ENCODE assay signal across 1 cellular context in the genomic region with DNA sequence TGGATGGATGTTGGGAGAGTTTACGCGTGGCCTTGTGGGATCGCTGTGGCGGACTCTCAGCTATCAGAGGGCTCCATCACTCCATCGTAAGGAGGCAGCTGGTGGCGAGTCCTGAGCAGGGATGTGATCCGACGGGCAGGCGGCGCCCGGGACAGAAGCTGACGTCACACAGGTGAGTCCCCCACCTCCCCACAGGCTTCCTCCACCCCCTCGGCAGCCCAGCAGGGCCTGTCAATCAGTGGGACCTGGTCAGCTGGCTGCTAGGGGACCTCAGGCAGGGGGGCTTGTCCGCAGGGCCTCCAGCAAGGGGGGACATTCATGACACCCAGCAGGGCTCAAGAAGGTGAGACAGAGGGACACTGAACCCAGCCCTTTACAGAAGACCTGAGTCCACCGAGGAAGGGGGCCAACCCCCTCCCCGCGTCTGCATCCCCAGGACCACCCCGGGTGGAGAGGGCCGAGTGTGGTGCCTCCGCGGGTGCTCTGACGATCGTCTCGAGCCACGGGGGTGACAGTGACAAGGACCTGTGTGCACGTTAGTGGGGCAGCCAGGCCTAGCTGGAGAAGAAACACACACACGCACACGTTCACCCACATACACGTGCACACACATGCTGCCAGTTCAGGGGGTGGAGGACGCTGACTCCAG.
TF ChIP-seq lines count a peak whose summit lies in the region.

No MANE protein-coding gene starts in this region.

TF ChIP-seq in K562, 482 proteins besides CTCF, POLR2A, EP300 and RAD21:
- TF ChIP-seq, protein P1, sequence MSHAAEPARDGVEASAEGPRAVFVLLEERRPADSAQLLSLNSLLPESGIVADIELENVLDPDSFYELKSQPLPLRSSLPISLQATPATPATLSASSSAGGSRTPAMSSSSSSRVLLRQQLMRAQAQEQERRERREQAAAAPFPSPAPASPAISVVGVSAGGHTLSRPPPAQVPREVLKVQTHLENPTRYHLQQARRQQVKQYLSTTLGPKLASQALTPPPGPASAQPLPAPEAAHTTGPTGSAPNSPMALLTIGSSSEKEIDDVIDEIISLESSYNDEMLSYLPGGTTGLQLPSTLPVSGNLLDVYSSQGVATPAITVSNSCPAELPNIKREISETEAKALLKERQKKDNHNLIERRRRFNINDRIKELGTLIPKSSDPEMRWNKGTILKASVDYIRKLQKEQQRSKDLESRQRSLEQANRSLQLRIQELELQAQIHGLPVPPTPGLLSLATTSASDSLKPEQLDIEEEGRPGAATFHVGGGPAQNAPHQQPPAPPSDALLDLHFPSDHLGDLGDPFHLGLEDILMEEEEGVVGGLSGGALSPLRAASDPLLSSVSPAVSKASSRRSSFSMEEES (CRISPR knock-in tag; IDR thresholded peaks at IDR 0.05), result no peak
- TF ChIP-seq MYC (IDR thresholded peaks at IDR 0.05; ENCODE audit: low read depth, low read length) (no peak), MYC (CRISPR knock-in tag; IDR thresholded peaks at IDR 0.05; ENCODE audit: borderline replicate concordance, low read depth) (no peak), POLR2G (IDR thresholded peaks at IDR 0.05; ENCODE audit: low read depth, low read length) (peak; percentile 43; the same call in 1 of the 2 replicates), CBX8 (IDR thresholded peaks at IDR 0.05; ENCODE audit: borderline replicate concordance, extremely low read depth, low read depth, low read length, poor library complexity, severe bottlenecking) (no peak), TCF7 (IDR thresholded peaks at IDR 0.05; ENCODE audit: borderline replicate concordance) (no peak), CBFB (CRISPR knock-in tag; IDR thresholded peaks at IDR 0.05) (no peak), THRAP3 (IDR thresholded peaks at IDR 0.05; ENCODE audit: borderline replicate concordance) (no peak), TAF15 (IDR thresholded peaks at IDR 0.05; ENCODE audit: low read depth, low read length) (no peak), KAT2B (IDR thresholded peaks at IDR 0.05; ENCODE audit: low read depth, low read length) (no peak), HCFC1 (IDR thresholded peaks at IDR 0.05; ENCODE audit: low read depth, low read length) (no peak), SRSF7 (optimal IDR thresholded peaks at IDR 0.05; ENCODE audit: low read depth, low read length) (no peak), ASH1L (IDR thresholded peaks at IDR 0.05; ENCODE audit: borderline replicate concordance, low read depth, partially characterized antibody) (no peak)
- TF ChIP-seq, protein P2, sequence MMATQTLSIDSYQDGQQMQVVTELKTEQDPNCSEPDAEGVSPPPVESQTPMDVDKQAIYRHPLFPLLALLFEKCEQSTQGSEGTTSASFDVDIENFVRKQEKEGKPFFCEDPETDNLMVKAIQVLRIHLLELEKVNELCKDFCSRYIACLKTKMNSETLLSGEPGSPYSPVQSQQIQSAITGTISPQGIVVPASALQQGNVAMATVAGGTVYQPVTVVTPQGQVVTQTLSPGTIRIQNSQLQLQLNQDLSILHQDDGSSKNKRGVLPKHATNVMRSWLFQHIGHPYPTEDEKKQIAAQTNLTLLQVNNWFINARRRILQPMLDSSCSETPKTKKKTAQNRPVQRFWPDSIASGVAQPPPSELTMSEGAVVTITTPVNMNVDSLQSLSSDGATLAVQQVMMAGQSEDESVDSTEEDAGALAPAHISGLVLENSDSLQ (IDR thresholded peaks at IDR 0.05), result 0 out of 2 replicates have a peak, but pooled peaks have one; percentile 44
- TF ChIP-seq, protein P3, sequence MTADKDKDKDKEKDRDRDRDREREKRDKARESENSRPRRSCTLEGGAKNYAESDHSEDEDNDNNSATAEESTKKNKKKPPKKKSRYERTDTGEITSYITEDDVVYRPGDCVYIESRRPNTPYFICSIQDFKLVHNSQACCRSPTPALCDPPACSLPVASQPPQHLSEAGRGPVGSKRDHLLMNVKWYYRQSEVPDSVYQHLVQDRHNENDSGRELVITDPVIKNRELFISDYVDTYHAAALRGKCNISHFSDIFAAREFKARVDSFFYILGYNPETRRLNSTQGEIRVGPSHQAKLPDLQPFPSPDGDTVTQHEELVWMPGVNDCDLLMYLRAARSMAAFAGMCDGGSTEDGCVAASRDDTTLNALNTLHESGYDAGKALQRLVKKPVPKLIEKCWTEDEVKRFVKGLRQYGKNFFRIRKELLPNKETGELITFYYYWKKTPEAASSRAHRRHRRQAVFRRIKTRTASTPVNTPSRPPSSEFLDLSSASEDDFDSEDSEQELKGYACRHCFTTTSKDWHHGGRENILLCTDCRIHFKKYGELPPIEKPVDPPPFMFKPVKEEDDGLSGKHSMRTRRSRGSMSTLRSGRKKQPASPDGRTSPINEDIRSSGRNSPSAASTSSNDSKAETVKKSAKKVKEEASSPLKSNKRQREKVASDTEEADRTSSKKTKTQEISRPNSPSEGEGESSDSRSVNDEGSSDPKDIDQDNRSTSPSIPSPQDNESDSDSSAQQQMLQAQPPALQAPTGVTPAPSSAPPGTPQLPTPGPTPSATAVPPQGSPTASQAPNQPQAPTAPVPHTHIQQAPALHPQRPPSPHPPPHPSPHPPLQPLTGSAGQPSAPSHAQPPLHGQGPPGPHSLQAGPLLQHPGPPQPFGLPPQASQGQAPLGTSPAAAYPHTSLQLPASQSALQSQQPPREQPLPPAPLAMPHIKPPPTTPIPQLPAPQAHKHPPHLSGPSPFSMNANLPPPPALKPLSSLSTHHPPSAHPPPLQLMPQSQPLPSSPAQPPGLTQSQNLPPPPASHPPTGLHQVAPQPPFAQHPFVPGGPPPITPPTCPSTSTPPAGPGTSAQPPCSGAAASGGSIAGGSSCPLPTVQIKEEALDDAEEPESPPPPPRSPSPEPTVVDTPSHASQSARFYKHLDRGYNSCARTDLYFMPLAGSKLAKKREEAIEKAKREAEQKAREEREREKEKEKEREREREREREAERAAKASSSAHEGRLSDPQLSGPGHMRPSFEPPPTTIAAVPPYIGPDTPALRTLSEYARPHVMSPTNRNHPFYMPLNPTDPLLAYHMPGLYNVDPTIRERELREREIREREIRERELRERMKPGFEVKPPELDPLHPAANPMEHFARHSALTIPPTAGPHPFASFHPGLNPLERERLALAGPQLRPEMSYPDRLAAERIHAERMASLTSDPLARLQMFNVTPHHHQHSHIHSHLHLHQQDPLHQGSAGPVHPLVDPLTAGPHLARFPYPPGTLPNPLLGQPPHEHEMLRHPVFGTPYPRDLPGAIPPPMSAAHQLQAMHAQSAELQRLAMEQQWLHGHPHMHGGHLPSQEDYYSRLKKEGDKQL (CRISPR knock-in tag; IDR thresholded peaks at IDR 0.05; ENCODE audit: borderline replicate concordance), result no peak
- TF ChIP-seq, protein P4, sequence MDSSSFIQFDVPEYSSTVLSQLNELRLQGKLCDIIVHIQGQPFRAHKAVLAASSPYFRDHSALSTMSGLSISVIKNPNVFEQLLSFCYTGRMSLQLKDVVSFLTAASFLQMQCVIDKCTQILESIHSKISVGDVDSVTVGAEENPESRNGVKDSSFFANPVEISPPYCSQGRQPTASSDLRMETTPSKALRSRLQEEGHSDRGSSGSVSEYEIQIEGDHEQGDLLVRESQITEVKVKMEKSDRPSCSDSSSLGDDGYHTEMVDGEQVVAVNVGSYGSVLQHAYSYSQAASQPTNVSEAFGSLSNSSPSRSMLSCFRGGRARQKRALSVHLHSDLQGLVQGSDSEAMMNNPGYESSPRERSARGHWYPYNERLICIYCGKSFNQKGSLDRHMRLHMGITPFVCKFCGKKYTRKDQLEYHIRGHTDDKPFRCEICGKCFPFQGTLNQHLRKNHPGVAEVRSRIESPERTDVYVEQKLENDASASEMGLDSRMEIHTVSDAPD (CRISPR knock-in tag; IDR thresholded peaks at IDR 0.05), result no peak
